37 cellular contexts compared by ENCODE assay signal in the genomic region with DNA sequence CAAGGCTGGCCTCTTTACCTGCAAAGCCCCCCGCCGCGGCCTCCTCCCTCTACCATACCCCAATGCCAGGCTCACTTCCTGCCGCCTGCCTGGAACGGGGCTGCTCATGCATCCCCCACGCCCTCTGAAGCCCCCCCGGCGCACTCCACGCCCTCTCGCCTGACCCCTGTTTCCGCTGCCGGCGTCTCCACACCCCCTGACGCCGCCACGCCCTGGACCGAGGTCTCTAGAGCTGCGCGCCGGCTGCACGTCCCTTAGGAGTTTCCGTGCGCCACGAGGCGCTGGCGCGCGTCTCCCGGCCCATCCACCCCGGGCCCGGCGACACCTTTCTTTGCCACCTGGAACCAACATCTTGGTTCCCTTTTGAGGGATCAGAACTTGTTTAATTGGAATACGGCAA. TPM values are rescaled to one million over a fixed set of nuclear protein-coding genes. Genes with fewer than 3 reads are reported as not detected.
"Had no signal": no experiment of that assay in that cellular context is flagged by ENCODE, and none has a peak within 500 bp of the region (broad histone marks: within the 10 kb centered on the region; RNA-seq: fewer than 3 reads in every experiment).

No MANE protein-coding gene starts in this region.

- H3K27me3 ChIP-seq: adrenal gland, body of pancreas, esophagus squamous epithelium had no signal

- H3K27ac ChIP-seq: adrenal gland, body of pancreas, epithelial cell of prostate, esophagus squamous epithelium had no signal

- H3K36me3 ChIP-seq: adrenal gland, esophagus squamous epithelium had no signal

- H3K9me3 ChIP-seq: adrenal gland had no signal

- H3K4me1 ChIP-seq: adrenal gland, body of pancreas, esophagus squamous epithelium had no signal

- DNase-seq: activated CD4-positive, alpha-beta memory T cell treated with anti-CD3 and anti-CD28 coated beads for 36 hours; activated CD4-positive, alpha-beta T cell treated with anti-CD3 and anti-CD28 coated beads for 36 hours; activated CD4-positive, alpha-beta T cell treated with anti-CD3 and anti-CD28 coated beads, Interleukin-2, amount 10 ng/mL, durations not matched to agents 24 days and 14 days; activated CD4-positive, CD25-positive, alpha-beta regulatory T cell; activated CD4-positive, CD25-positive, alpha-beta regulatory T cell treated with anti-CD3 and anti-CD28 coated beads, Interleukin-2, amount 50 U/mL, for 72 hours; activated CD8-positive, alpha-beta memory T cell treated with anti-CD3 and anti-CD28 coated beads, Interleukin-2, amount 10 ng/mL, durations not matched to agents 7 days and 5 days; activated CD8-positive, alpha-beta memory T cell treated with anti-CD3 and anti-CD28 coated beads, Interleukin-2, amount 50 U/mL, for 4 hours; activated CD8-positive, alpha-beta T cell treated with anti-CD3 and anti-CD28 coated beads, Interleukin-2, amount 10 ng/mL, durations not matched to agents 7 days and 5 days; activated effector memory CD4-positive, alpha-beta T cell treated with anti-CD3 and anti-CD28 coated beads, Interleukin-2, amount 50 U/mL, for 16 hours; activated naive CD4-positive, alpha-beta T cell treated with anti-CD3 and anti-CD28 coated beads for 36 hours; activated naive CD8-positive, alpha-beta T cell treated with anti-CD3 and anti-CD28 coated beads for 36 hours; activated naive CD8-positive, alpha-beta T cell treated with anti-CD3 and anti-CD28 coated beads, Interleukin-2, amount 50 U/mL, for 24 hours; activated T-cell treated with anti-CD3 and anti-CD28 coated beads, Interleukin-2, amount 50 U/mL, for 1 hour; activated T-cell treated with anti-CD3 and anti-CD28 coated beads, Interleukin-2, amount 50 U/mL, for 48 hours; adrenal gland; amygdala; aorta; body of pancreas; caudate nucleus; effector CD8-positive, alpha-beta T cell; esophagus squamous epithelium; foreskin fibroblast; head of caudate nucleus; T-helper 2 cell had no signal

- FAIRE-seq: colon, endometrium, endothelial cell of umbilical vein, frontal cortex had no signal

- H3K4me3 ChIP-seq: adrenal gland, body of pancreas, esophagus squamous epithelium had no signal

RNA-seq across cellular contexts. Expression of a gene that starts 16.0 kb away (rescaled TPM):
- total RNA-seq: activated CD4-positive, alpha-beta memory T cell treated with anti-CD3 and anti-CD28 coated beads for 36 hours; activated CD4-positive, alpha-beta T cell treated with anti-CD3 and anti-CD28 coated beads for 36 hours; activated CD4-positive, alpha-beta T cell treated with anti-CD3 and anti-CD28 coated beads, Interleukin-2, amount 10 ng/mL, durations not matched to agents 24 days and 14 days; activated CD8-positive, alpha-beta memory T cell treated with anti-CD3 and anti-CD28 coated beads for 36 hours; activated CD8-positive, alpha-beta memory T cell treated with anti-CD3 and anti-CD28 coated beads, Interleukin-2, amount 10 ng/mL, durations not matched to agents 7 days and 5 days; activated CD8-positive, alpha-beta T cell treated with anti-CD3 and anti-CD28 coated beads, Interleukin-2, amount 10 ng/mL, durations not matched to agents 7 days and 5 days; activated naive CD4-positive, alpha-beta T cell treated with anti-CD3 and anti-CD28 coated beads for 36 hours; activated naive CD8-positive, alpha-beta T cell treated with anti-CD3 and anti-CD28 coated beads for 36 hours; activated T-helper 1 cell treated with anti-CD3 and anti-CD28 coated beads, Interleukin-12 subunit alpha, Interleukin-12 subunit beta, Interleukin-2, Interleukin-4 antibody, amounts not matched to agents 30 ng/mL and 10 ng/mL and 1 ng/mL, durations not matched to agents 14 hours and 24 hours and 36 hours; activated T-helper 2 cell treated with anti-CD3 and anti-CD28 coated beads, Interferon-gamma antibody, Interleukin-2, Interleukin-4, amounts not matched to agents 10 μg/mL and 5 μg/mL and 100 μg/mL, durations not matched to agents 14 hours and 24 hours and 36 hours; adrenal gland; aorta; body of pancreas; chondrocyte; dermis microvascular lymphatic vessel endothelial cell; endothelial cell of umbilical vein; esophagus squamous epithelium; fibroblast of lung; frontal cortex; T-helper 1 cell treated with Interleukin-12 subunit alpha and Interleukin-12 subunit beta and Interleukin-4 antibody, amounts not matched to agents 30 ng/mL and 1 ng/mL, for 36 hours had no signal
- polyA plus RNA-seq: adrenal gland, aorta, endothelial cell of umbilical vein, esophagus, fibroblast of lung had no signal
